In the genomic region with DNA sequence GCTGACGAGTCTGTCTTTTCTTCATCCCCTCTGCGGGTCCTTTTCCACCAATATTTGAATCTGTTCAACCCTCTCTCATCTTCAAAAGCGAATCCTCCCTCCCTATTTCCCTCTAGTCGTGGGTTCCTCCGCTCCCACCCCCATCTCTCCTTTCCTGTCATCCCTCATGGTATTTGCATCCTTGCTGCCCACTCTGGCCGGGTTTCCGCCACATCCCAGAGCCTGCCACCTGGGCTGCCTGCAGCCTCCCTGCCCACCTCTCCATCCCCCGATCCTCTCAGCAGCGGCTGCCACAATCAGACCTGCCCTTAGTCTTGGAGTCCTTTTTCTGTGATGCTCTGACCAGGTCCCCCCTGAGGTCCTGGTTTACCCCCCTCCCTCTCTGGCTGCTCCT, we compare ENCODE assay signal across 13 cellular contexts. TPM values are rescaled to one million over a fixed set of nuclear protein-coding genes. Genes with fewer than 3 reads are reported as not detected.
DNase-seq lines count a peak whose midpoint lies in the region; ATAC-seq and TF ChIP-seq lines count a peak whose summit lies in the region.
"Had no signal": no experiment of that assay in that cellular context is flagged by ENCODE, and none has a peak within 500 bp of the region (broad histone marks: within the 10 kb centered on the region; RNA-seq: fewer than 3 reads in every experiment).

No MANE protein-coding gene starts in this region.

- POLR2A ChIA-PET in activated CD8-positive, alpha-beta T cell treated with anti-CD3 and anti-CD28 coated beads, Interleukin-2, amount 10 ng/mL, durations not matched to agents 7 days and 5 days (lab: Charles Lee), result no interaction called here

- peaks cover 5 to 29% of the 10 kb centered on the region in 2 donors for H3K36me3 Mint-ChIP-seq in activated T-cell treated with anti-CD3 and anti-CD28 coated beads, Interleukin-2, amount 50 U/mL, for 72 hours (ENCODE audit: insufficient read depth in 2 of 2)
- peaks cover 62% of the 10 kb centered on the region for H3K36me3 Mint-ChIP-seq in activated CD8-positive, alpha-beta T cell treated with anti-CD3 and anti-CD28 coated beads, Interleukin-2, amount 10 ng/mL, durations not matched to agents 7 days and 5 days (ENCODE audit: low read depth)
- H3K36me3 Mint-ChIP-seq in stimulated activated memory B cell treated with anti-CD40 and anti-IgM and Interleukin-4, amounts not matched to agents 10 μg/mL and 1 μg/mL and 100 μg/mL, for 72 hours, result peaks cover 88% of the 10 kb centered on the region

- no peak overlapping the region for H3K4me3 ChIP-seq in gastroesophageal sphincter
- H3K4me3 ChIP-seq: lower lobe of right lung had no signal

- TF ChIP-seq EP300 in gastroesophageal sphincter (IDR thresholded peaks at IDR 0.05), result no peak

- peaks cover 11% of the 10 kb centered on the region for H3K4me1 Mint-ChIP-seq in activated T-cell treated with anti-CD3 and anti-CD28 coated beads, Interleukin-2, amount 50 U/mL, for 72 hours (ENCODE audit: low read depth)
- peaks cover 23% of the 10 kb centered on the region for H3K4me1 Mint-ChIP-seq in activated CD8-positive, alpha-beta T cell treated with anti-CD3 and anti-CD28 coated beads, Interleukin-2, amount 10 ng/mL, durations not matched to agents 7 days and 5 days (ENCODE audit: low read depth)
- H3K4me1 Mint-ChIP-seq in stimulated activated memory B cell treated with anti-CD40 and anti-IgM and Interleukin-4, amounts not matched to agents 10 μg/mL and 1 μg/mL and 100 μg/mL, for 72 hours, result peaks cover 67% of the 10 kb centered on the region

- peak overlapping the region; percentile 45 for H3K27ac Mint-ChIP-seq in activated T-cell treated with anti-CD3 and anti-CD28 coated beads, Interleukin-2, amount 50 U/mL, for 72 hours
- peak overlapping the region; percentile 64 for H3K27ac Mint-ChIP-seq in activated CD8-positive, alpha-beta T cell treated with anti-CD3 and anti-CD28 coated beads, Interleukin-2, amount 10 ng/mL, durations not matched to agents 7 days and 5 days
- peak overlapping the region; percentile 14 for H3K27ac Mint-ChIP-seq in stimulated activated memory B cell treated with anti-CD40 and anti-IgM and Interleukin-4, amounts not matched to agents 10 μg/mL and 1 μg/mL and 100 μg/mL, for 72 hours

- no peak for TF ChIP-seq CTCF in gastroesophageal sphincter (IDR thresholded peaks at IDR 0.05)

- no peak for DNase-seq in activated T-cell treated with anti-CD3 and anti-CD28 coated beads, Interleukin-2, amount 50 U/mL, for 72 hours
- DNase-seq in activated T-cell treated with anti-CD3 and anti-CD28 coated beads, Interleukin-2, amount 50 U/mL, for 48 hours, result no peak
- DNase-seq in activated CD8-positive, alpha-beta T cell treated with anti-CD3 and anti-CD28 coated beads, Interleukin-2, amount 10 ng/mL, durations not matched to agents 7 days and 5 days, result no peak
- no peak for DNase-seq in foreskin melanocyte
- DNase-seq in iPS-NIHi11 (ENCODE audit: low spot score), result no peak
- DNase-seq: HCEC 1CT, Kasumi-1, lower lobe of right lung, NCI-H510A treated with DMSO at 0.1 percent for 48 hours had no signal

- H3K27ac ChIP-seq in gastroesophageal sphincter, result peak overlapping the region in 3 of 4 donors; percentile 72 to 76 (median 74)
- H3K27ac ChIP-seq: HL-60 had no signal

- H3K27me3 Mint-ChIP-seq in activated T-cell treated with anti-CD3 and anti-CD28 coated beads, Interleukin-2, amount 50 U/mL, for 72 hours (ENCODE audit: low read depth), result no peaks in the 10 kb centered on the region
- H3K27me3 Mint-ChIP-seq in activated CD8-positive, alpha-beta T cell treated with anti-CD3 and anti-CD28 coated beads, Interleukin-2, amount 10 ng/mL, durations not matched to agents 7 days and 5 days (ENCODE audit: low read depth), result no peaks in the 10 kb centered on the region
- H3K27me3 Mint-ChIP-seq in stimulated activated memory B cell treated with anti-CD40 and anti-IgM and Interleukin-4, amounts not matched to agents 10 μg/mL and 1 μg/mL and 100 μg/mL, for 72 hours, result no peaks in the 10 kb centered on the region

- H3K9me3 ChIP-seq in gastroesophageal sphincter, result no peaks in the 10 kb centered on the region
- H3K9me3 ChIP-seq: lower lobe of right lung had no signal

- peaks cover 4 to 85% (median 40%) of the 10 kb centered on the region in 3 donors for H3K4me1 ChIP-seq in gastroesophageal sphincter

- H3K9me3 Mint-ChIP-seq in activated T-cell treated with anti-CD3 and anti-CD28 coated beads, Interleukin-2, amount 50 U/mL, for 72 hours, result no peaks in the 10 kb centered on the region
- no peaks in the 10 kb centered on the region for H3K9me3 Mint-ChIP-seq in activated CD8-positive, alpha-beta T cell treated with anti-CD3 and anti-CD28 coated beads, Interleukin-2, amount 10 ng/mL, durations not matched to agents 7 days and 5 days (ENCODE audit: insufficient read depth)
- no peaks in the 10 kb centered on the region for H3K9me3 Mint-ChIP-seq in stimulated activated memory B cell treated with anti-CD40 and anti-IgM and Interleukin-4, amounts not matched to agents 10 μg/mL and 1 μg/mL and 100 μg/mL, for 72 hours

- no peak for ATAC-seq in activated T-cell treated with anti-CD3 and anti-CD28 coated beads, Interleukin-2, amount 50 U/mL, for 72 hours (replicated peaks in 1 of 2)
- ATAC-seq in activated CD8-positive, alpha-beta T cell treated with anti-CD3 and anti-CD28 coated beads, Interleukin-2, amount 10 ng/mL, durations not matched to agents 7 days and 5 days, result no peak
- no peak for ATAC-seq in gastroesophageal sphincter
- no peak for ATAC-seq in stimulated activated memory B cell treated with anti-CD40 and anti-IgM and Interleukin-4, amounts not matched to agents 10 μg/mL and 1 μg/mL and 100 μg/mL, for 72 hours
- no peak for ATAC-seq in HG03097 (IDR thresholded peaks at IDR 0.05; ENCODE audit: low FRiP score, unreplicated experiment)
- ATAC-seq: lower lobe of right lung had no signal

- H3K36me3 ChIP-seq in gastroesophageal sphincter, result peaks cover 0 to 100% of the 10 kb centered on the region in 2 donors

- CTCF ChIA-PET in activated CD8-positive, alpha-beta T cell treated with anti-CD3 and anti-CD28 coated beads, Interleukin-2, amount 10 ng/mL, durations not matched to agents 7 days and 5 days (lab: Charles Lee), result no interaction called here

- H3K4me3 Mint-ChIP-seq in activated T-cell treated with anti-CD3 and anti-CD28 coated beads, Interleukin-2, amount 50 U/mL, for 72 hours, result no peak overlapping the region
- no peak overlapping the region for H3K4me3 Mint-ChIP-seq in activated CD8-positive, alpha-beta T cell treated with anti-CD3 and anti-CD28 coated beads, Interleukin-2, amount 10 ng/mL, durations not matched to agents 7 days and 5 days
- no peak overlapping the region for H3K4me3 Mint-ChIP-seq in stimulated activated memory B cell treated with anti-CD40 and anti-IgM and Interleukin-4, amounts not matched to agents 10 μg/mL and 1 μg/mL and 100 μg/mL, for 72 hours

- no peaks in the 10 kb centered on the region for H3K27me3 ChIP-seq in gastroesophageal sphincter

- WGBS in gastroesophageal sphincter (ENCODE audit: low coverage in 1 of 2), 2 donors, result 89 to 92% methylated on average over 7 to 9 of the region's 9 CpGs

- no peak for TF ChIP-seq POLR2A in gastroesophageal sphincter (IDR thresholded peaks at IDR 0.05)

RNA-seq across cellular contexts. Expression of gene JADE2, which starts 44.9 kb away (rescaled TPM):
- 10 to 100 TPM; 87.0 to 88.8 TPM for total RNA-seq in activated T-cell treated with anti-CD3 and anti-CD28 coated beads, Interleukin-2, amount 50 U/mL, for 72 hours
- 10 to 100 TPM; 79.9 to 86.0 TPM for total RNA-seq in activated CD8-positive, alpha-beta T cell treated with anti-CD3 and anti-CD28 coated beads, Interleukin-2, amount 10 ng/mL, durations not matched to agents 7 days and 5 days
- total RNA-seq in gastroesophageal sphincter, result 100 to 1,000 TPM in 2 of 4 donors, 10 to 100 TPM in 2; 46.0 to 113 (median 89.2) TPM

Comparison
In these comparisons a context has a peak if more than half of its experiments do, and no peak if none do; other contexts are left out.
1. H3K27ac Mint-ChIP-seq: peak in every context shown above with its lines; median percentile 64 in activated CD8-positive, alpha-beta T cell treated with anti-CD3 and anti-CD28 coated beads, Interleukin-2, amount 10 ng/mL, durations not matched to agents 7 days and 5 days; 45 in activated T-cell treated with anti-CD3 and anti-CD28 coated beads, Interleukin-2, amount 50 U/mL, for 72 hours; 14 in stimulated activated memory B cell treated with anti-CD40 and anti-IgM and Interleukin-4, amounts not matched to agents 10 μg/mL and 1 μg/mL and 100 μg/mL, for 72 hours.